Comparison of ENCODE assay signal across 8 cellular contexts in the genomic region with DNA sequence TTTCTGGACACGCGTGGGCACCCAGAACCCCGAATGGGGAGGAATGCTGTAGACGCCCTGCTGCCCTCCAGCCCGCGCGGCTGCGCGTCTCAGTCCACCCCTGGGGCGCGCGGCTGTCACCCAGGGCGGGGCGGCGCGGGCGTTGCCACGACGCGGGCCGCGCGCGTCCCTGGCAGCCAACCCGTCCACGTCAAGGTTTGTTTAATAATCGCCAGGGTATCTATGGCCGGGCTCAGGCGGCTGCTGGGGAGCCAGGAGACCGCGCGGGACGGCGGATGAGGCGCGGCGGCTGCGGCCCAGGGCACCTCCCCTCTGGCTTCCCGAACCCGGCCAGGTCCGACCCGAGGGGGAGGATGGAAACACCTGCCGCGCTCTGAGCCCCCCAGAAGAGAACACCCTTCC. TPM values are rescaled to one million over a fixed set of nuclear protein-coding genes. Genes with fewer than 3 reads are reported as not detected.
DNase-seq lines count a peak whose midpoint lies in the region; ATAC-seq, FAIRE-seq and TF ChIP-seq lines count a peak whose summit lies in the region.

A gene with protein sequence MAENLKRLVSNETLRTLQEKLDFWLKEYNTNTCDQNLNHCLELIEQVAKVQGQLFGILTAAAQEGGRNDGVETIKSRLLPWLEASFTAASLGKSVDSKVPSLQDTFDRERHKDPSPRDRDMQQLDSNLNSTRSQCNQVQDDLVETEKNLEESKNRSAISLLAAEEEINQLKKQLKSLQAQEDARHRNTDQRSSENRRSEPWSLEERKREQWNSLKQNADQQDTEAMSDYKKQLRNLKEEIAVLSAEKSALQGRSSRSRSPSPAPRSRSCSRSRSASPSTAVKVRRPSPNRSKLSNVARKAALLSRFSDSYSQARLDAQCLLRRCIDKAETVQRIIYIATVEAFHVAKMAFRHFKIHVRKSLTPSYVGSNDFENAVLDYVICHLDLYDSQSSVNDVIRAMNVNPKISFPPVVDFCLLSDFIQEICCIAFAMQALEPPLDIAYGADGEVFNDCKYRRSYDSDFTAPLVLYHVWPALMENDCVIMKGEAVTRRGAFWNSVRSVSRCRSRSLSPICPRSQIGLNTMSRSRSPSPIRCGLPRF (plus strand): TSS at position 92 of the 402 bp plus-strand sequence. CDS start 401 bp downstream, outside the sequence.

- DNase-seq in BJ (ENCODE audit: low read depth) (no peak), MCF 10A (ENCODE audit: unreplicated experiment) (peak; percentile 22), keratinocyte (ENCODE audit: low read depth, low spot score) (no peak), DMS114 treated with DMSO at 0.1 percent for 48 hours (lab: John Stamatoyannopoulos, UW; ENCODE audit: unreplicated experiment) (no peak), pons (ENCODE audit: low spot score) (no peak)
- DNase-seq in stimulated activated naive CD8-positive, alpha-beta T cell treated with anti-CD3 and anti-CD28 coated beads, Interleukin-15, amount 100 ng/mL, for 72 hours, result no peak

- H4K20me1 ChIP-seq in keratinocyte (ENCODE audit: control insufficient read depth, extremely low read depth, insufficient read depth, low read length), result no peaks in the 10 kb centered on the region

- H3K4me3 ChIP-seq in BJ (ENCODE audit: low read depth, low read length) (peak within 1 kb of the TSS; percentile 76), keratinocyte (ENCODE audit: control insufficient read depth in 2 of 3, extremely low read depth in 1 of 3, insufficient read depth in 2 of 3, low read depth in 1 of 3, low read length in 3 of 3) (peak within 1 kb of the TSS; percentile 62 to 92 (median 73))

- H3K27me3 Mint-ChIP-seq in MCF 10A (ENCODE audit: insufficient read depth, unreplicated experiment), result no peaks in the 10 kb centered on the region
- H3K27me3 Mint-ChIP-seq in stimulated activated naive CD8-positive, alpha-beta T cell treated with anti-CD3 and anti-CD28 coated beads, Interleukin-15, amount 100 ng/mL, for 72 hours, result peaks cover 84% of the 10 kb centered on the region

- H3K27ac Mint-ChIP-seq in MCF 10A (ENCODE audit: low read depth, unreplicated experiment), result peak within 1 kb of the TSS; percentile 95
- peak within 1 kb of the TSS in 1 of 2 donors; percentile 83 for H3K27ac Mint-ChIP-seq in stimulated activated naive CD8-positive, alpha-beta T cell treated with anti-CD3 and anti-CD28 coated beads, Interleukin-15, amount 100 ng/mL, for 72 hours

- CTCF ChIA-PET in BJ (lab: Yijun Ruan, JAX), result interaction anchor here (0.6 kb wide), 1 partner anchor 494 kb away, joined by 3 read pairs; no protein-coding TSS in a partner anchor
- CTCF ChIA-PET in MCF 10A (lab: Yijun Ruan, JAX), result interaction anchor here (0.6 to 1.7 kb wide), 2 partner anchors 11 to 63 kb away, joined by 4 read pairs; no protein-coding TSS in a partner anchor

- no TSS peak for BruUV-seq in MCF 10A (replicated peaks; lab: Mats Ljungman, UMichigan)

- H3K9ac ChIP-seq in keratinocyte (ENCODE audit: control insufficient read depth, extremely low read depth, insufficient read depth, low read length), result peak within 1 kb of the TSS; percentile 80

- H3K36me3 ChIP-seq in BJ (ENCODE audit: control insufficient read depth, insufficient read depth, low read length) (no peaks in the 10 kb centered on the region), keratinocyte (ENCODE audit: control insufficient read depth in 2 of 2, extremely low read depth in 1 of 2, insufficient read depth in 2 of 2, low read length in 2 of 2) (no peaks in the 10 kb centered on the region)

- H3K27ac ChIP-seq in keratinocyte (ENCODE audit: control insufficient read depth, insufficient read depth, low read length), result peak within 1 kb of the TSS; percentile 77

- TF ChIP-seq CTCF in BJ (IDR thresholded peaks at IDR 0.05; ENCODE audit: insufficient read depth, low read depth, low read length) (no peak), MCF 10A (IDR thresholded peaks at IDR 0.05; ENCODE audit: unreplicated experiment) (no peak), keratinocyte (optimal IDR thresholded peaks at IDR 0.05 in 1 of 3, IDR thresholded peaks at IDR 0.05 in 1 of 3, conservative IDR thresholded peaks at IDR 0.05 in 1 of 3; ENCODE audit: extremely low read depth in 1 of 3, insufficient read depth in 2 of 3, low read length in 3 of 3) (no peak)

- peaks cover 14% of the 10 kb centered on the region for H3K4me1 ChIP-seq in keratinocyte (ENCODE audit: control insufficient read depth, extremely low read depth, insufficient read depth, low read length)

- POLR2A ChIA-PET in BJ (lab: Charles Lee) (no interaction called here), MCF 10A (lab: Yijun Ruan, JAX) (interaction anchor here (0.6 to 3.2 kb wide), 9 partner anchors 9 to 1314 kb away, joined by 3 to 38 read pairs (median 4); a partner anchor contains a TSS)

- H3K36me3 Mint-ChIP-seq in MCF 10A (ENCODE audit: insufficient read depth, unreplicated experiment), result peaks cover 6% of the 10 kb centered on the region

- no peaks in the 10 kb centered on the region for H3K9me1 ChIP-seq in keratinocyte (ENCODE audit: control insufficient read depth, extremely low read depth, insufficient read depth, low read length)

- H3K9me3 Mint-ChIP-seq in MCF 10A (ENCODE audit: unreplicated experiment), result no peaks in the 10 kb centered on the region
- no peaks in the 10 kb centered on the region for H3K9me3 Mint-ChIP-seq in stimulated activated naive CD8-positive, alpha-beta T cell treated with anti-CD3 and anti-CD28 coated beads, Interleukin-15, amount 100 ng/mL, for 72 hours

- H2AFZ ChIP-seq in keratinocyte (ENCODE audit: control insufficient read depth, low read length), result peak within 1 kb of the TSS; percentile 97

- no peak for FAIRE-seq in keratinocyte (lab: Jason Lieb, UNC)

- peaks cover 1% of the 10 kb centered on the region; the same call in 1 of the 2 replicates for H3K27me3 ChIP-seq in BJ (ENCODE audit: control insufficient read depth, insufficient read depth, low read length)
- H3K27me3 ChIP-seq in keratinocyte (ENCODE audit: control insufficient read depth, extremely low read depth, insufficient read depth, low read length), result no peaks in the 10 kb centered on the region

- H3K4me2 ChIP-seq in keratinocyte (ENCODE audit: control insufficient read depth, extremely low read depth, insufficient read depth, low read depth, low read length), result peak within 1 kb of the TSS; percentile 90

- no peaks in the 10 kb centered on the region for H3K9me3 ChIP-seq in keratinocyte (ENCODE audit: control insufficient read depth, low read depth, low read length)

- dilution Hi-C loops in keratinocyte (cut with MboI; ENCODE audit: extremely low pct_ligation_motif_present, low sequenced_read_pairs), result no loop called here

- peak; percentile 65 for ATAC-seq in GM18909 (IDR thresholded peaks at IDR 0.05; ENCODE audit: poor library complexity, unreplicated experiment)
- peak; percentile 58 for ATAC-seq in HG03354 (IDR thresholded peaks at IDR 0.05; ENCODE audit: poor library complexity, severe bottlenecking, unreplicated experiment)
- peak; percentile 65 for ATAC-seq in stimulated activated naive CD8-positive, alpha-beta T cell treated with anti-CD3 and anti-CD28 coated beads, Interleukin-15, amount 100 ng/mL, for 72 hours

- peak within 1 kb of the TSS; percentile 88 for H3K4me3 Mint-ChIP-seq in MCF 10A (ENCODE audit: unreplicated experiment)
- peak within 1 kb of the TSS; percentile 73 to 75 for H3K4me3 Mint-ChIP-seq in stimulated activated naive CD8-positive, alpha-beta T cell treated with anti-CD3 and anti-CD28 coated beads, Interleukin-15, amount 100 ng/mL, for 72 hours

- H3K4me1 Mint-ChIP-seq in MCF 10A (ENCODE audit: insufficient read depth, unreplicated experiment), result peaks cover 24% of the 10 kb centered on the region
- H3K4me1 Mint-ChIP-seq in stimulated activated naive CD8-positive, alpha-beta T cell treated with anti-CD3 and anti-CD28 coated beads, Interleukin-15, amount 100 ng/mL, for 72 hours, result peaks cover 13% of the 10 kb centered on the region

- intact Hi-C loops in MCF 10A (cut with micrococcal nuclease), result no loop called here

- H3K79me2 ChIP-seq in keratinocyte (ENCODE audit: control insufficient read depth, insufficient read depth, low read length), result no peaks in the 10 kb centered on the region

RNA-seq across cellular contexts. Expression of the gene that starts here (rescaled TPM):
- polyA plus RNA-seq in BJ (2011; rRNA removed), result 10.6 and 13.4 TPM in 2 replicates
- polyA minus RNA-seq in BJ (2011; rRNA and poly(A)+ RNA removed), result 11.5 and 11.6 TPM in 2 replicates
- total RNA-seq in MCF 10A (2022), result 23.0 and 28.9 TPM in 2 replicates
- 4.1 to 5.9 TPM (median 5.6 TPM) in 3 replicates for polyA plus RNA-seq in keratinocyte
- polyA plus RNA-seq in keratinocyte (2011; ENCODE audit: low read depth), result 8.2 TPM
- 4.7 and 7.4 TPM in 2 replicates for polyA plus RNA-seq in keratinocyte (2011; cell fraction: cytosol; rRNA removed)
- 8.3 and 11.0 TPM in 2 replicates for polyA plus RNA-seq in keratinocyte (2011; cell fraction: nucleus; rRNA removed)
- polyA plus RNA-seq in keratinocyte (2012; ENCODE audit: low replicate concordance), result 4.7 and 6.4 TPM in 2 replicates
- polyA minus RNA-seq in keratinocyte, result 7.9 to 13.7 TPM (median 9.0 TPM) in 3 replicates
- polyA minus RNA-seq in keratinocyte (2011; cell fraction: cytosol; rRNA and poly(A)+ RNA removed), result 7.9 TPM
- polyA minus RNA-seq in keratinocyte (2011; cell fraction: nucleus; rRNA and poly(A)+ RNA removed), result 6.2 and 6.8 TPM in 2 replicates
